In the genomic region with DNA sequence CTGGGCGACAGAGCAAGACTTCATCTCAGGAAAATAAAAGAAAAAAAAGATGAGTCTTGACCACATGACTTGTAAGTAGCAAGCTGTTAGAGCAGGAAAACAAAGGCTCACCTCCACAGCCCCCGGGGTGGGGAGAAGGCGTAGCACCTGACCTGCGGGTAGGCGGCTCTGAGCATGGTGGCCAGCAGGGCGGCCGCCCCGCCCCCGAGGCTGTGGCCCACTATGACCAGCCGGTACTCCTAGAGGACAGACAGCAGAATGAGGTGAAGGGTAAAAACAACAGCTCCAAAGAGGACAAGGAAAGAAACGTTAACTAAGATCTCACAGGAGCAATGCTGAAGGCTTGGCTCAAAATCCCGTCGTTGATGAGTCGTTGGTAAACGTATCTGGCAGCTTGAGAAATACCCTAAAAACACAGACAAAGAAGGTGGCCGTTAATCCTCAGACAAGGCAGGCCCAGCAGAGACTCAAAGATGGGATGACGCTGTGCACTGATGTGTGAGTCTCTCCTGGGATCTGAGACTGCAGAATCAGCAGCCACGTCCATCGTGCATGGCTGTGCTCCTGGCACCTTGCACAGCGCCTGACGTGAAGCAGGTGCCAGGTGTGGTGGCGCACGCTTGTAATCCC, we compare ENCODE assay signal across 1 cellular context.
TF ChIP-seq lines count a peak whose summit lies in the region.

No MANE protein-coding gene starts in this region.

TF ChIP-seq in K562, 482 proteins besides CTCF, POLR2A, EP300 and RAD21 (continued from another document):
- TF ChIP-seq, protein P1, sequence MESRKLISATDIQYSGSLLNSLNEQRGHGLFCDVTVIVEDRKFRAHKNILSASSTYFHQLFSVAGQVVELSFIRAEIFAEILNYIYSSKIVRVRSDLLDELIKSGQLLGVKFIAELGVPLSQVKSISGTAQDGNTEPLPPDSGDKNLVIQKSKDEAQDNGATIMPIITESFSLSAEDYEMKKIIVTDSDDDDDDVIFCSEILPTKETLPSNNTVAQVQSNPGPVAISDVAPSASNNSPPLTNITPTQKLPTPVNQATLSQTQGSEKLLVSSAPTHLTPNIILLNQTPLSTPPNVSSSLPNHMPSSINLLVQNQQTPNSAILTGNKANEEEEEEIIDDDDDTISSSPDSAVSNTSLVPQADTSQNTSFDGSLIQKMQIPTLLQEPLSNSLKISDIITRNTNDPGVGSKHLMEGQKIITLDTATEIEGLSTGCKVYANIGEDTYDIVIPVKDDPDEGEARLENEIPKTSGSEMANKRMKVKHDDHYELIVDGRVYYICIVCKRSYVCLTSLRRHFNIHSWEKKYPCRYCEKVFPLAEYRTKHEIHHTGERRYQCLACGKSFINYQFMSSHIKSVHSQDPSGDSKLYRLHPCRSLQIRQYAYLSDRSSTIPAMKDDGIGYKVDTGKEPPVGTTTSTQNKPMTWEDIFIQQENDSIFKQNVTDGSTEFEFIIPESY (CRISPR knock-in tag; IDR thresholded peaks at IDR 0.05), result peak; percentile 65; the same call in 1 of the 2 replicates
- peak; percentile 23; the same call in 1 of the 2 replicates for TF ChIP-seq POLR2G (IDR thresholded peaks at IDR 0.05; ENCODE audit: low read depth, low read length)
- TF ChIP-seq, protein P2, sequence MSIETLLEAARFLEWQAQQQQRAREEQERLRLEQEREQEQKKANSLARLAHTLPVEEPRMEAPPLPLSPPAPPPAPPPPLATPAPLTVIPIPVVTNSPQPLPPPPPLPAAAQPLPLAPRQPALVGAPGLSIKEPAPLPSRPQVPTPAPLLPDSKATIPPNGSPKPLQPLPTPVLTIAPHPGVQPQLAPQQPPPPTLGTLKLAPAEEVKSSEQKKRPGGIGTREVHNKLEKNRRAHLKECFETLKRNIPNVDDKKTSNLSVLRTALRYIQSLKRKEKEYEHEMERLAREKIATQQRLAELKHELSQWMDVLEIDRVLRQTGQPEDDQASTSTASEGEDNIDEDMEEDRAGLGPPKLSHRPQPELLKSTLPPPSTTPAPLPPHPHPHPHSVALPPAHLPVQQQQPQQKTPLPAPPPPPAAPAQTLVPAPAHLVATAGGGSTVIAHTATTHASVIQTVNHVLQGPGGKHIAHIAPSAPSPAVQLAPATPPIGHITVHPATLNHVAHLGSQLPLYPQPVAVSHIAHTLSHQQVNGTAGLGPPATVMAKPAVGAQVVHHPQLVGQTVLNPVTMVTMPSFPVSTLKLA (conservative IDR thresholded peaks at IDR 0.05), result no peak
- TF ChIP-seq ZBTB7A (IDR thresholded peaks at IDR 0.05; ENCODE audit: borderline replicate concordance, control insufficient read depth, low read depth, low read length), result no peak
- TF ChIP-seq, protein P3, sequence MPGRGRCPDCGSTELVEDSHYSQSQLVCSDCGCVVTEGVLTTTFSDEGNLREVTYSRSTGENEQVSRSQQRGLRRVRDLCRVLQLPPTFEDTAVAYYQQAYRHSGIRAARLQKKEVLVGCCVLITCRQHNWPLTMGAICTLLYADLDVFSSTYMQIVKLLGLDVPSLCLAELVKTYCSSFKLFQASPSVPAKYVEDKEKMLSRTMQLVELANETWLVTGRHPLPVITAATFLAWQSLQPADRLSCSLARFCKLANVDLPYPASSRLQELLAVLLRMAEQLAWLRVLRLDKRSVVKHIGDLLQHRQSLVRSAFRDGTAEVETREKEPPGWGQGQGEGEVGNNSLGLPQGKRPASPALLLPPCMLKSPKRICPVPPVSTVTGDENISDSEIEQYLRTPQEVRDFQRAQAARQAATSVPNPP (IDR thresholded peaks at IDR 0.05; ENCODE audit: borderline replicate concordance, insufficient read depth, insufficient read length), result no peak
- no peak for TF ChIP-seq ZFPM2 (CRISPR knock-in tag; IDR thresholded peaks at IDR 0.05)
